ENCODE assay signal across 1 cellular context in the genomic region with DNA sequence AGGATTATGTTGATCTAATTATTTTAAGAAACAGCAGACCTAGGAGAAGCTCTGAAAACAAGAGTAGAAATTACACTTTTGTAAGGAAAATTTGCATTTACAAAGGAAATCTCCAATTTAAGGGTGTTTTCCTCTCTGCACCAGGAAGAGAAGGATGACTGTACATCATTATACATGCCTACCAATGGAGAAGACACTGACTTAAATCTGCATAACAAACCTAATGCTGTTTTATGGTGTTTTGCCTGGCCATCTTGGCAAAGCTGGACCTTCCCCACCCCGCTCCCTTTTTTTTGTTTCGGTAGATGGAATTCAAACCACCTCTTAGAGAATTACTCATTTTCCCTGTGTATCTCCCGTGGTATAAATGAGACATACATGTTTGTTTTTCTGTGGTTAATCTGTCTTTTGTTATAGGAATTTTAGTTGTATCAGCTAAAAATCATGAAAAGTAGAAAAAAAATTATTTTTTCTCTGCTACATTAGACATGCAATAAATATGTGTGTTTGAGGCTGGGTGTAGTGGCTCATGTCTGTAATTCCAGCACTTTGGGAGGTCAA.
TF ChIP-seq lines count a peak whose summit lies in the region.

No MANE protein-coding gene starts in this region.

TF ChIP-seq in HepG2, 621 proteins besides CTCF, POLR2A, EP300 and RAD21:
- TF ChIP-seq MAFK (conservative IDR thresholded peaks at IDR 0.05 in 1 of 2, IDR thresholded peaks at IDR 0.05 in 1 of 2; ENCODE audit: low read length in 2 of 2) = peak in 1 of 2 experiments; percentile 18; a peak in 1 of 4 replicates
- 0 out of 2 replicates have a peak, but pooled peaks have one; percentile 2 for TF ChIP-seq MAFF (IDR thresholded peaks at IDR 0.05; ENCODE audit: low read depth, low read length)
- TF ChIP-seq MEIS2 (CRISPR knock-in tag; IDR thresholded peaks at IDR 0.05) = no peak
